In genomic region chr1:207752456-207753132, GRCh38 we compare ENCODE assay signal across 8 cellular contexts. TPM values are rescaled to one million over a fixed set of nuclear protein-coding genes. Genes with fewer than 3 reads are reported as not detected.
DNase-seq lines count a peak whose midpoint lies in the region; ATAC-seq and TF ChIP-seq lines count a peak whose summit lies in the region.

No MANE protein-coding gene starts in this region.

- H3K4me1 ChIP-seq in mesenchymal stem cell (ENCODE audit: control insufficient read depth, insufficient read depth, low read depth, low read length): peaks cover 15% of the 10 kb centered on the region

- ATAC-seq in GM19328 (IDR thresholded peaks at IDR 0.05; ENCODE audit: unreplicated experiment) (peak; percentile 31), HG03432 (IDR thresholded peaks at IDR 0.05; ENCODE audit: unreplicated experiment) (peak; percentile 33)

- peak overlapping the region; percentile 92 to 100 for H3K23ac ChIP-seq in mesenchymal stem cell (ENCODE audit: low read length in 2 of 2)

- peaks cover 0 to 10% of the 10 kb centered on the region in 2 experiments for H3K36me3 ChIP-seq in mesenchymal stem cell (ENCODE audit: control insufficient read depth in 1 of 2, insufficient read depth in 2 of 2, low read depth in 1 of 2, low read length in 2 of 2)

- peak overlapping the region; percentile 64 for H4K91ac ChIP-seq in mesenchymal stem cell (ENCODE audit: low read length)

- H2BK15ac ChIP-seq in mesenchymal stem cell (ENCODE audit: low read depth, poor library complexity, severe bottlenecking): peak overlapping the region; percentile 97

- peak overlapping the region; percentile 61 for H4K8ac ChIP-seq in mesenchymal stem cell (ENCODE audit: low read length)

- DNase-seq in CD14-positive monocyte (ENCODE audit: low spot score) (no peak), mesenchymal stem cell (peak; percentile 40), NCI-H128 (lab: John Stamatoyannopoulos, UW; ENCODE audit: unreplicated experiment) (no peak)
- peak in 4 of 6 experiments; percentile 7 to 26 (median 22) for DNase-seq in stimulated activated naive CD4-positive, alpha-beta T cell (lab: John Stamatoyannopoulos, UW)

- no peak overlapping the region for H2AK5ac ChIP-seq in mesenchymal stem cell (ENCODE audit: low read length, severe bottlenecking)

- TF ChIP-seq CTCF in CD14-positive monocyte (IDR thresholded peaks at IDR 0.05): no peak

- no peaks in the 10 kb centered on the region for H3K9me3 ChIP-seq in mesenchymal stem cell (ENCODE audit: control insufficient read depth, low read length)

- H3K4me3 Mint-ChIP-seq in CD14-positive monocyte: peak overlapping the region; percentile 100
- H3K4me3 Mint-ChIP-seq in T-helper 1 cell treated with Interleukin-12 subunit alpha and Interleukin-12 subunit beta and Interleukin-4 antibody, amounts not matched to agents 30 μg/mL and 1 μg/mL, for 36 hours: peak overlapping the region; percentile 98
- peak overlapping the region; percentile 88 for H3K4me3 Mint-ChIP-seq in dendritic cell treated with granulocyte-macrophage colony-stimulating factor and Interleukin-4, amounts not matched to agents 40 ng/mL and 50 ng/mL, for 4 days

- peak overlapping the region; percentile 87 for H2AFZ ChIP-seq in mesenchymal stem cell (ENCODE audit: low read depth, low read length)

- intact Hi-C loops in CD14-positive monocyte (cut with micrococcal nuclease): loop anchor here in 1 of 2 donors (5.0 kb wide), 1 partner anchor 115 kb away; no protein-coding TSS in a partner anchor
- intact Hi-C loops in dendritic cell treated with granulocyte-macrophage colony-stimulating factor and Interleukin-4, amounts not matched to agents 40 ng/mL and 50 ng/mL, for 4 days (cut with micrococcal nuclease): no loop called here

- H3K9me3 Mint-ChIP-seq in CD14-positive monocyte: peaks cover 0 to 3% (median 0%) of the 10 kb centered on the region in 7 donors
- H3K9me3 Mint-ChIP-seq in T-helper 1 cell treated with Interleukin-12 subunit alpha and Interleukin-12 subunit beta and Interleukin-4 antibody, amounts not matched to agents 30 μg/mL and 1 μg/mL, for 36 hours: no peaks in the 10 kb centered on the region
- peaks cover 9% of the 10 kb centered on the region for H3K9me3 Mint-ChIP-seq in dendritic cell treated with granulocyte-macrophage colony-stimulating factor and Interleukin-4, amounts not matched to agents 40 ng/mL and 50 ng/mL, for 4 days

- H3K36me3 Mint-ChIP-seq in CD14-positive monocyte: peaks cover 11 to 15% of the 10 kb centered on the region in 2 donors
- H3K36me3 Mint-ChIP-seq in T-helper 1 cell treated with Interleukin-12 subunit alpha and Interleukin-12 subunit beta and Interleukin-4 antibody, amounts not matched to agents 30 μg/mL and 1 μg/mL, for 36 hours (ENCODE audit: low read depth): peaks cover 5% of the 10 kb centered on the region
- peaks cover 21% of the 10 kb centered on the region for H3K36me3 Mint-ChIP-seq in dendritic cell treated with granulocyte-macrophage colony-stimulating factor and Interleukin-4, amounts not matched to agents 40 ng/mL and 50 ng/mL, for 4 days (ENCODE audit: low read depth)

- peak overlapping the region in 1 of 2 experiments; percentile 100 for H3K14ac ChIP-seq in mesenchymal stem cell (ENCODE audit: low read length in 2 of 2)

- H3K27me3 Mint-ChIP-seq in CD14-positive monocyte (ENCODE audit: low read depth in 3 of 3): peaks cover 0 to 1% (median 0%) of the 10 kb centered on the region in 3 donors
- no peaks in the 10 kb centered on the region for H3K27me3 Mint-ChIP-seq in T-helper 1 cell treated with Interleukin-12 subunit alpha and Interleukin-12 subunit beta and Interleukin-4 antibody, amounts not matched to agents 30 μg/mL and 1 μg/mL, for 36 hours (ENCODE audit: low read depth)
- no peaks in the 10 kb centered on the region for H3K27me3 Mint-ChIP-seq in dendritic cell treated with granulocyte-macrophage colony-stimulating factor and Interleukin-4, amounts not matched to agents 40 ng/mL and 50 ng/mL, for 4 days

- WGBS in mesenchymal stem cell: 2% methylated on average over 31 of the region's 33 CpGs

- H3K4me1 Mint-ChIP-seq in CD14-positive monocyte: peaks cover 54% of the 10 kb centered on the region
- peaks cover 49% of the 10 kb centered on the region for H3K4me1 Mint-ChIP-seq in T-helper 1 cell treated with Interleukin-12 subunit alpha and Interleukin-12 subunit beta and Interleukin-4 antibody, amounts not matched to agents 30 μg/mL and 1 μg/mL, for 36 hours (ENCODE audit: low read depth)
- H3K4me1 Mint-ChIP-seq in dendritic cell treated with granulocyte-macrophage colony-stimulating factor and Interleukin-4, amounts not matched to agents 40 ng/mL and 50 ng/mL, for 4 days (ENCODE audit: low read depth): peaks cover 54% of the 10 kb centered on the region

- H3K9ac ChIP-seq in mesenchymal stem cell (ENCODE audit: low read length): peak overlapping the region; percentile 94

- peaks cover 7% of the 10 kb centered on the region for H3K79me1 ChIP-seq in mesenchymal stem cell (replicated peaks; ENCODE audit: low read length, poor library complexity, severe bottlenecking)

- no peak overlapping the region for H2BK120ac ChIP-seq in mesenchymal stem cell (ENCODE audit: low read depth, low read length)

- no peaks in the 10 kb centered on the region for H3K27me3 ChIP-seq in mesenchymal stem cell (ENCODE audit: control insufficient read depth in 1 of 2, insufficient read depth in 1 of 2, low read length in 2 of 2)

- H2BK12ac ChIP-seq in mesenchymal stem cell (ENCODE audit: low read length in 2 of 2): peak overlapping the region; percentile 18 to 95

- H3K4me3 ChIP-seq in mesenchymal stem cell (ENCODE audit: insufficient read depth in 1 of 2, low read depth in 1 of 2, low read length in 2 of 2): peak overlapping the region; percentile 93 to 99

- H2BK5ac ChIP-seq in mesenchymal stem cell (ENCODE audit: low read depth, low read length, poor library complexity, severe bottlenecking): no peak overlapping the region

- H3K4ac ChIP-seq in mesenchymal stem cell (ENCODE audit: low read depth in 1 of 2, low read length in 2 of 2): peak overlapping the region; percentile 20 to 94

- peak overlapping the region; percentile 97 to 100 (median 99) for H3K27ac Mint-ChIP-seq in CD14-positive monocyte
- peak overlapping the region; percentile 88 for H3K27ac Mint-ChIP-seq in T-helper 1 cell treated with Interleukin-12 subunit alpha and Interleukin-12 subunit beta and Interleukin-4 antibody, amounts not matched to agents 30 μg/mL and 1 μg/mL, for 36 hours
- H3K27ac Mint-ChIP-seq in dendritic cell treated with granulocyte-macrophage colony-stimulating factor and Interleukin-4, amounts not matched to agents 40 ng/mL and 50 ng/mL, for 4 days: peak overlapping the region; percentile 92

- peak overlapping the region; percentile 73 to 96 for H3K18ac ChIP-seq in mesenchymal stem cell (ENCODE audit: low read depth in 1 of 2, low read length in 2 of 2)

- H3K27ac ChIP-seq in mesenchymal stem cell (ENCODE audit: low read length, poor library complexity, severe bottlenecking): peak overlapping the region; percentile 82

- peak overlapping the region; percentile 94 for H3K4me2 ChIP-seq in mesenchymal stem cell (ENCODE audit: low read length, poor library complexity, severe bottlenecking)

RNA-seq across cellular contexts. Expression of gene CD46, which starts 0.7 kb away (rescaled TPM):
- polyA plus RNA-seq in CD14-positive monocyte: 100 to 1,000 TPM; 210 to 259 TPM
- 185 TPM for polyA plus RNA-seq in mesenchymal stem cell (2013, experiment 1 of 2)
- 192 TPM for polyA plus RNA-seq in mesenchymal stem cell (2013, experiment 2 of 2)

Comparison
In these comparisons a context has a peak if more than half of its experiments do, and no peak if none do; other contexts are left out.
1. DNase-seq: peak in mesenchymal stem cell (single experiment) and stimulated activated naive CD4-positive, alpha-beta T cell (4 of 6); none in CD14-positive monocyte (single experiment) and NCI-H128 (single experiment).
2. Peak in every context shown above with its lines, with median percentiles within 50 percentile points of each other: H3K27ac Mint-ChIP-seq and H3K4me3 Mint-ChIP-seq.